Comparison of ENCODE assay signal across 8 cellular contexts in genomic region chr3:61894988-61895935, GRCh38.
DNase-seq lines count a peak whose midpoint lies in the region; ATAC-seq and TF ChIP-seq lines count a peak whose summit lies in the region.

No MANE protein-coding gene starts in this region.

- H3K27me3 ChIP-seq in duodenal mucosa (ENCODE audit: control insufficient read depth in 1 of 2, insufficient read depth in 2 of 2, low read length in 2 of 2) = no peaks in the 10 kb centered on the region
- no peaks in the 10 kb centered on the region for H3K27me3 ChIP-seq in mucosa of rectum (ENCODE audit: control insufficient read depth in 2 of 2, insufficient read depth in 2 of 2, low read length in 2 of 2)
- no peaks in the 10 kb centered on the region for H3K27me3 ChIP-seq in tibial artery

- no peaks in the 10 kb centered on the region for H3K9me3 ChIP-seq in duodenal mucosa (ENCODE audit: control insufficient read depth in 1 of 2, low read length in 2 of 2)
- no peaks in the 10 kb centered on the region for H3K9me3 ChIP-seq in mucosa of rectum (ENCODE audit: control insufficient read depth in 2 of 2, low read length in 2 of 2)
- H3K9me3 ChIP-seq in tibial artery = no peaks in the 10 kb centered on the region

- H3K27ac ChIP-seq in duodenal mucosa (ENCODE audit: low read depth, low read length) (peak overlapping the region; percentile 26), mucosa of rectum (ENCODE audit: low read depth in 2 of 2, low read length in 2 of 2) (peak overlapping the region; percentile 49 to 71), tibial artery (peak overlapping the region; percentile 40 to 43)

- H3K36me3 ChIP-seq in duodenal mucosa (ENCODE audit: control insufficient read depth in 1 of 2, insufficient read depth in 2 of 2, low read length in 2 of 2) = no peaks in the 10 kb centered on the region
- no peaks in the 10 kb centered on the region for H3K36me3 ChIP-seq in mucosa of rectum (ENCODE audit: control insufficient read depth in 2 of 2, insufficient read depth in 2 of 2, low read length in 2 of 2)
- no peaks in the 10 kb centered on the region for H3K36me3 ChIP-seq in tibial artery

- DNase-seq in NCI-H2081 (lab: John Stamatoyannopoulos, UW) (peak; percentile 13 to 43), NCI-H2081 treated with DMSO at 0.1 percent for 48 hours (lab: John Stamatoyannopoulos, UW) (no peak), SW480 (ENCODE audit: low spot score) (peak; percentile 91), tibial artery (peak; percentile 79 to 83)

- no peak for TF ChIP-seq CTCF in tibial artery (IDR thresholded peaks at IDR 0.05)

- H3K4me1 ChIP-seq in duodenal mucosa (ENCODE audit: control insufficient read depth in 1 of 2, insufficient read depth in 2 of 2, low read length in 2 of 2) (peaks cover 12 to 18% of the 10 kb centered on the region in 2 donors), mucosa of rectum (ENCODE audit: control insufficient read depth in 2 of 2, insufficient read depth in 2 of 2, low read length in 2 of 2) (peaks cover 0 to 13% of the 10 kb centered on the region in 2 donors), tibial artery (peaks cover 0 to 65% (median 15%) of the 10 kb centered on the region in 4 donors)

- H3K4me3 ChIP-seq in duodenal mucosa (ENCODE audit: low read depth in 1 of 2, low read length in 2 of 2) (no peak overlapping the region), mucosa of rectum (ENCODE audit: low read length in 2 of 2) (no peak overlapping the region), tibial artery (no peak overlapping the region)

- H3K9ac ChIP-seq in duodenal mucosa (ENCODE audit: low read depth in 1 of 2, low read length in 2 of 2) (no peak overlapping the region), mucosa of rectum (ENCODE audit: low read depth in 1 of 2, low read length in 2 of 2) (peak overlapping the region in 1 of 2 donors; percentile 12)

- intact Hi-C loops in tibial artery (cut with DNase I; ENCODE audit: low total_unique reads) = no loop called here

- peak; percentile 93 for ATAC-seq in GM21390 (IDR thresholded peaks at IDR 0.05; ENCODE audit: unreplicated experiment)
- ATAC-seq in HG03558 (IDR thresholded peaks at IDR 0.05; ENCODE audit: extremely low read depth, unreplicated experiment) = peak; percentile 95
